ENCODE assay signal across 13 cellular contexts in the genomic region with DNA sequence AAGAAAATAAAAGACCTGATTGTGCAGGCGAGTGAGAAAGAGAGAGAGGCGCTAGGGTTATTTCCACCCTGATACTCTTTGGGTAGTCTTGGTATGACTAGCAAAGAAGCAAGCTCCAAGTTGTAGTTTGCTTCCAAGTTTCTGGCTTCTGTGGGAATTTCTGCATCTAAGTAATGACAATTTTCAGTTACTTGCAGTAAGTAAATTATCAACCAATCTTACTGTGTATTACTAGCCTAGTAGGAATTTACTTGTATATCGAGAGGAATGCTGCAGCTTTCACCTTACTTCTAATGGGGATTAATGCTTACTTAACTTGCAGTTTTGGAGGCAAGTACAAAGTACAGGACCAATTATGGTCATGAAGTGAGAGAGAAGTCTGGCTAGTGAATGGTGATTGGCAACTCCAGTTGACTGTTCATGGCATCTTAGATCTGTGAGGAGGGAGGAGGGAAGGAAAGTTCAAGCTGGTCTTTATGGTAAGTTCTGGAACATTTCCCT. TPM values are rescaled to one million over a fixed set of nuclear protein-coding genes. Genes with fewer than 3 reads are reported as not detected.
A peak's percentile ranks its signal among the peaks of the same experiment; 100 is the strongest.
DNase-seq lines count a peak whose midpoint lies in the region; ATAC-seq and TF ChIP-seq lines count a peak whose summit lies in the region.
"Had no signal": no experiment of that assay in that cellular context is flagged by ENCODE, and none has a peak within 500 bp of the region (broad histone marks: within the 10 kb centered on the region; RNA-seq: fewer than 3 reads in every experiment).

No MANE protein-coding gene starts in this region.

- POLR2A ChIA-PET in CD8-positive, alpha-beta T cell (lab: Charles Lee) = no interaction called here
- POLR2A ChIA-PET in CD4-positive, alpha-beta memory T cell (lab: Charles Lee; ENCODE audit: partially characterized antibody) = no interaction called here

- no peak overlapping the region for H3K4me3 ChIP-seq in CD8-positive, alpha-beta T cell (ENCODE audit: low read depth, low read length)
- H3K4me3 ChIP-seq in fibroblast of the aortic adventitia (ENCODE audit: low read depth, low read length) = no peak overlapping the region
- H3K4me3 ChIP-seq in CD4-positive, alpha-beta memory T cell (ENCODE audit: low read length in 2 of 2) = no peak overlapping the region

- no peaks in the 10 kb centered on the region for H3K27me3 Mint-ChIP-seq in CD8-positive, alpha-beta T cell (ENCODE audit: low read depth)
- H3K27me3 Mint-ChIP-seq in progenitor cell of endocrine pancreas = no peaks in the 10 kb centered on the region
- H3K27me3 Mint-ChIP-seq in activated T-cell treated with anti-CD3 and anti-CD28 coated beads, Interleukin-2, amount 50 U/mL, for 24 hours = no peaks in the 10 kb centered on the region
- H3K27me3 Mint-ChIP-seq in CD4-positive, alpha-beta memory T cell = no peaks in the 10 kb centered on the region
- H3K27me3 Mint-ChIP-seq: CD4-positive, CD25-positive, alpha-beta regulatory T cell had no signal

- CTCF ChIA-PET in CD8-positive, alpha-beta T cell (lab: Charles Lee) = no interaction called here
- CTCF ChIA-PET in CD4-positive, alpha-beta memory T cell (lab: Charles Lee; ENCODE audit: partially characterized antibody) = interaction anchor here (1.8 kb wide), 1 partner anchor 26 kb away, joined by 10 read pairs; no protein-coding TSS in a partner anchor

- no peak for DNase-seq in CD8-positive, alpha-beta T cell
- DNase-seq in NCI-H226 (peak; percentile 66), fibroblast of the aortic adventitia (ENCODE audit: low read depth) (peak; percentile 82), progenitor cell of endocrine pancreas (ENCODE audit: low spot score, unreplicated experiment) (no peak)
- no peak for DNase-seq in activated T-cell treated with anti-CD3 and anti-CD28 coated beads, Interleukin-2, amount 50 U/mL, for 24 hours
- no peak for DNase-seq in CD4-positive, alpha-beta memory T cell
- DNase-seq: CD4-positive, CD25-positive, alpha-beta regulatory T cell; effector CD8-positive, alpha-beta T cell; hypothalamus; NCI-H2029 had no signal

- H3K36me3 Mint-ChIP-seq in CD8-positive, alpha-beta T cell = peaks cover 21% of the 10 kb centered on the region
- no peaks in the 10 kb centered on the region for H3K36me3 Mint-ChIP-seq in progenitor cell of endocrine pancreas (ENCODE audit: insufficient read depth)
- H3K36me3 Mint-ChIP-seq in activated T-cell treated with anti-CD3 and anti-CD28 coated beads, Interleukin-2, amount 50 U/mL, for 24 hours (ENCODE audit: low read depth) = peaks cover 11% of the 10 kb centered on the region
- H3K36me3 Mint-ChIP-seq in CD4-positive, alpha-beta memory T cell = peaks cover 4 to 5% of the 10 kb centered on the region in 2 donors

- H3K27ac ChIP-seq in CD8-positive, alpha-beta T cell (ENCODE audit: low read depth, low read length) = no peak overlapping the region
- no peak overlapping the region for H3K27ac ChIP-seq in CD4-positive, alpha-beta memory T cell (ENCODE audit: low read depth, low read length)

- no peak overlapping the region for H3K4me3 Mint-ChIP-seq in CD8-positive, alpha-beta T cell
- H3K4me3 Mint-ChIP-seq in progenitor cell of endocrine pancreas (ENCODE audit: low read depth) = no peak overlapping the region
- no peak overlapping the region for H3K4me3 Mint-ChIP-seq in activated T-cell treated with anti-CD3 and anti-CD28 coated beads, Interleukin-2, amount 50 U/mL, for 24 hours
- no peak overlapping the region for H3K4me3 Mint-ChIP-seq in CD4-positive, alpha-beta memory T cell
- H3K4me3 Mint-ChIP-seq: CD4-positive, CD25-positive, alpha-beta regulatory T cell had no signal

- ATAC-seq in CD8-positive, alpha-beta T cell = no peak
- ATAC-seq in GM21717 (IDR thresholded peaks at IDR 0.05; ENCODE audit: unreplicated experiment) (no peak), GM21360 (IDR thresholded peaks at IDR 0.05; ENCODE audit: unreplicated experiment) (no peak)

- H3K9me3 Mint-ChIP-seq in CD8-positive, alpha-beta T cell = no peaks in the 10 kb centered on the region
- peaks cover 3% of the 10 kb centered on the region for H3K9me3 Mint-ChIP-seq in progenitor cell of endocrine pancreas (ENCODE audit: low read depth)
- H3K9me3 Mint-ChIP-seq in activated T-cell treated with anti-CD3 and anti-CD28 coated beads, Interleukin-2, amount 50 U/mL, for 24 hours = no peaks in the 10 kb centered on the region
- H3K9me3 Mint-ChIP-seq in CD4-positive, alpha-beta memory T cell = no peaks in the 10 kb centered on the region
- H3K9me3 Mint-ChIP-seq: activated naive CD4-positive, alpha-beta T cell treated with anti-CD3 and anti-CD28 coated beads, Interleukin-2, amount 50 U/mL, for 72 hours; CD4-positive, CD25-positive, alpha-beta regulatory T cell had no signal

- no peak for TF ChIP-seq CTCF in CD8-positive, alpha-beta T cell (IDR thresholded peaks at IDR 0.05)
- TF ChIP-seq CTCF in fibroblast of the aortic adventitia (IDR thresholded peaks at IDR 0.05; ENCODE audit: insufficient read depth, low read length) (no peak), progenitor cell of endocrine pancreas (IDR thresholded peaks at IDR 0.05; ENCODE audit: unreplicated experiment) (no peak)

- no peaks in the 10 kb centered on the region for H3K27me3 ChIP-seq in CD8-positive, alpha-beta T cell (ENCODE audit: insufficient read depth, low read length)
- H3K27me3 ChIP-seq in CD4-positive, alpha-beta memory T cell (ENCODE audit: insufficient read depth, low read length) = no peaks in the 10 kb centered on the region

- H3K9me3 ChIP-seq in CD8-positive, alpha-beta T cell (ENCODE audit: low read length) = no peaks in the 10 kb centered on the region
- no peaks in the 10 kb centered on the region for H3K9me3 ChIP-seq in CD4-positive, alpha-beta memory T cell (ENCODE audit: control insufficient read depth in 1 of 2, low read length in 2 of 2)

- peaks cover 68% of the 10 kb centered on the region for H3K4me1 Mint-ChIP-seq in CD8-positive, alpha-beta T cell (ENCODE audit: low read depth)
- H3K4me1 Mint-ChIP-seq in progenitor cell of endocrine pancreas (ENCODE audit: low read depth) = peaks cover 15% of the 10 kb centered on the region
- H3K4me1 Mint-ChIP-seq in activated T-cell treated with anti-CD3 and anti-CD28 coated beads, Interleukin-2, amount 50 U/mL, for 24 hours (ENCODE audit: low read depth) = peaks cover 58% of the 10 kb centered on the region
- peaks cover 41 to 73% (median 55%) of the 10 kb centered on the region in 4 donors for H3K4me1 Mint-ChIP-seq in CD4-positive, alpha-beta memory T cell

- H3K27ac Mint-ChIP-seq in CD8-positive, alpha-beta T cell = peak overlapping the region; percentile 7
- H3K27ac Mint-ChIP-seq in progenitor cell of endocrine pancreas = peak overlapping the region; percentile 22
- H3K27ac Mint-ChIP-seq in activated T-cell treated with anti-CD3 and anti-CD28 coated beads, Interleukin-2, amount 50 U/mL, for 24 hours = no peak overlapping the region
- H3K27ac Mint-ChIP-seq in CD4-positive, alpha-beta memory T cell = peak overlapping the region in 3 of 7 donors; percentile 13 to 49 (median 45)
- H3K27ac Mint-ChIP-seq: activated naive CD4-positive, alpha-beta T cell treated with anti-CD3 and anti-CD28 coated beads, Interleukin-2, amount 50 U/mL, for 72 hours had no signal

- H3K4me1 ChIP-seq in CD8-positive, alpha-beta T cell (ENCODE audit: insufficient read depth, low read length) = peaks cover 19% of the 10 kb centered on the region
- H3K4me1 ChIP-seq in CD4-positive, alpha-beta memory T cell (ENCODE audit: insufficient read depth, low read length) = peaks cover 25% of the 10 kb centered on the region

- H3K36me3 ChIP-seq in CD8-positive, alpha-beta T cell (ENCODE audit: insufficient read depth, low read length) = no peaks in the 10 kb centered on the region
- no peaks in the 10 kb centered on the region for H3K36me3 ChIP-seq in CD4-positive, alpha-beta memory T cell (ENCODE audit: insufficient read depth, low read length)

- intact Hi-C loops in CD8-positive, alpha-beta T cell (cut with DNase I, micrococcal nuclease) = no loop called here
- intact Hi-C loops in CD4-positive, alpha-beta memory T cell (cut with micrococcal nuclease) = no loop called here

RNA-seq across cellular contexts. Expression of gene TENT4B, which starts 31.9 kb away (rescaled TPM):
- total RNA-seq in CD8-positive, alpha-beta T cell = 10 to 100 TPM; 60.2 to 62.1 TPM
- total RNA-seq in fibroblast of the aortic adventitia (ENCODE audit: low replicate concordance) (3.8 and 9.7 TPM in 2 replicates), progenitor cell of endocrine pancreas (13.5 TPM in 2 replicates)
- total RNA-seq in CD4-positive, alpha-beta memory T cell = 10 to 100 TPM; 22.4 to 23.5 TPM
- polyA plus RNA-seq in CD4-positive, alpha-beta memory T cell = 1 to 10 TPM; 2.7 to 8.1 TPM

Comparison
In these comparisons a context has a peak if more than half of its experiments do, and no peak if none do; other contexts are left out.
1. DNase-seq: peak in NCI-H226 (single experiment) and fibroblast of the aortic adventitia (single experiment); none in CD8-positive, alpha-beta T cell (0 of 7), progenitor cell of endocrine pancreas (single experiment), activated T-cell treated with anti-CD3 and anti-CD28 coated beads, Interleukin-2, amount 50 U/mL, for 24 hours (single experiment) and CD4-positive, alpha-beta memory T cell (0 of 5).